In genomic region chr6:3848380-3848779, GRCh38 we compare ENCODE assay signal across 8 cellular contexts. TPM values are rescaled to one million over a fixed set of nuclear protein-coding genes. Genes with fewer than 3 reads are reported as not detected.
A peak's percentile ranks its signal among the peaks of the same experiment; 100 is the strongest.
DNase-seq lines count a peak whose midpoint lies in the region; ATAC-seq and TF ChIP-seq lines count a peak whose summit lies in the region.

No MANE protein-coding gene starts in this region.

- TF ChIP-seq POLR2A in Peyer's patch (IDR thresholded peaks at IDR 0.05) (no peak), esophagus muscularis mucosa (IDR thresholded peaks at IDR 0.05; ENCODE audit: low read depth) (no peak)

- no peak for ATAC-seq in HG02623 (IDR thresholded peaks at IDR 0.05; ENCODE audit: unreplicated experiment)

- H3K9me3 ChIP-seq in Peyer's patch (no peaks in the 10 kb centered on the region), esophagus muscularis mucosa (no peaks in the 10 kb centered on the region), parathyroid adenoma (ENCODE audit: control insufficient read depth, low read length) (no peaks in the 10 kb centered on the region)

- 79% methylated on average over 9 of the region's 9 CpGs for WGBS in esophagus muscularis mucosa

- peak overlapping the region; percentile 26 to 60 (median 50) for H3K4me3 ChIP-seq in Peyer's patch
- H3K4me3 ChIP-seq in esophagus muscularis mucosa: peak overlapping the region; percentile 55 to 64 (median 56)
- H3K4me3 ChIP-seq in parathyroid adenoma (ENCODE audit: low read depth, low read length): no peak overlapping the region

- H3K36me3 Mint-ChIP-seq in Calu3 (ENCODE audit: insufficient read depth, unreplicated experiment): peaks cover 8% of the 10 kb centered on the region

- H3K4me1 Mint-ChIP-seq in Calu3 (ENCODE audit: low read depth, unreplicated experiment): peaks cover 16% of the 10 kb centered on the region

- H3K9me3 Mint-ChIP-seq in Calu3 (ENCODE audit: low read depth, unreplicated experiment): no peaks in the 10 kb centered on the region

- no peak for TF ChIP-seq CTCF in Calu3 (IDR thresholded peaks at IDR 0.05; ENCODE audit: unreplicated experiment)
- TF ChIP-seq CTCF in Peyer's patch (IDR thresholded peaks at IDR 0.05): no peak
- no peak for TF ChIP-seq CTCF in esophagus muscularis mucosa (IDR thresholded peaks at IDR 0.05)
- TF ChIP-seq CTCF in parathyroid adenoma (IDR thresholded peaks at IDR 0.05): no peak

- H3K79me2 ChIP-seq in parathyroid adenoma: no peaks in the 10 kb centered on the region

- peak overlapping the region; percentile 66 for H3K4me3 Mint-ChIP-seq in Calu3 (ENCODE audit: low read depth, unreplicated experiment)

- H3K27me3 ChIP-seq in Peyer's patch: no peaks in the 10 kb centered on the region
- no peaks in the 10 kb centered on the region for H3K27me3 ChIP-seq in esophagus muscularis mucosa
- no peaks in the 10 kb centered on the region for H3K27me3 ChIP-seq in parathyroid adenoma (ENCODE audit: control insufficient read depth, insufficient read depth, low read length)

- no peak for DNase-seq in Calu3
- DNase-seq in Peyer's patch: no peak
- no peak for DNase-seq in esophagus muscularis mucosa (ENCODE audit: extremely low spot score)
- DNase-seq in islet precursor cell: no peak
- no peak for DNase-seq in iPS-NIHi7 (ENCODE audit: extremely low spot score)
- DNase-seq in pons (ENCODE audit: low spot score): no peak

- no TSS peak for BruUV-seq in Calu3 (replicated peaks; lab: Mats Ljungman, UMichigan)

- H3K4me1 ChIP-seq in Peyer's patch: no peaks in the 10 kb centered on the region
- H3K4me1 ChIP-seq in esophagus muscularis mucosa: peaks cover 0 to 28% (median 23%) of the 10 kb centered on the region in 4 donors
- H3K4me1 ChIP-seq in parathyroid adenoma: no peaks in the 10 kb centered on the region

- H3K9ac ChIP-seq in parathyroid adenoma: no peak overlapping the region

- no peak overlapping the region for H3K4me2 ChIP-seq in parathyroid adenoma (ENCODE audit: low read length)

- H2AFZ ChIP-seq in parathyroid adenoma: peak overlapping the region; percentile 87

- no peaks in the 10 kb centered on the region for H3K27me3 Mint-ChIP-seq in Calu3 (ENCODE audit: unreplicated experiment)

- no peak overlapping the region for H3K27ac Mint-ChIP-seq in Calu3 (ENCODE audit: unreplicated experiment)

- no peaks in the 10 kb centered on the region for H3K36me3 ChIP-seq in Peyer's patch
- no peaks in the 10 kb centered on the region for H3K36me3 ChIP-seq in esophagus muscularis mucosa
- no peaks in the 10 kb centered on the region for H3K36me3 ChIP-seq in parathyroid adenoma (ENCODE audit: control insufficient read depth, insufficient read depth, low read length)

- peak overlapping the region; percentile 49 to 66 (median 60) for H3K27ac ChIP-seq in Peyer's patch
- peak overlapping the region; percentile 70 to 83 (median 74) for H3K27ac ChIP-seq in esophagus muscularis mucosa (replicated peaks in 1 of 4)
- peak overlapping the region; percentile 67 for H3K27ac ChIP-seq in parathyroid adenoma

- intact Hi-C loops in Calu3 (cut with micrococcal nuclease; ENCODE audit: unreplicated experiment) (loop anchor here (10.0 kb wide), 1 partner anchor 126 kb away; no protein-coding TSS in a partner anchor), esophagus muscularis mucosa (cut with DNase I) (loop anchor here (2.0 to 10.0 kb wide), 3 partner anchors 106 to 574 kb away; no protein-coding TSS in a partner anchor)

- no peak for TF ChIP-seq EP300 in esophagus muscularis mucosa (IDR thresholded peaks at IDR 0.05)

- CTCF ChIA-PET in Calu3 (lab: Charles Lee): interaction anchor here (0.6 to 2.1 kb wide), 13 partner anchors 13 to 142 kb away, joined by 3 to 31 read pairs (median 6); no protein-coding TSS in a partner anchor

RNA-seq across cellular contexts. Expression of gene FAM50B, which starts 0.8 kb away (rescaled TPM):
- total RNA-seq in Calu3 (2022): 5.8 and 7.8 TPM in 2 replicates
- total RNA-seq in Peyer's patch: 10 to 100 TPM in 1 of 4 donors, 1 to 10 TPM in 3; 3.3 to 10.7 (median 4.7) TPM
- 10 to 100 TPM; 12.5 to 26.6 (median 17.6) TPM for total RNA-seq in esophagus muscularis mucosa
